ENCODE assay signal across 18 cellular contexts in the genomic region with DNA sequence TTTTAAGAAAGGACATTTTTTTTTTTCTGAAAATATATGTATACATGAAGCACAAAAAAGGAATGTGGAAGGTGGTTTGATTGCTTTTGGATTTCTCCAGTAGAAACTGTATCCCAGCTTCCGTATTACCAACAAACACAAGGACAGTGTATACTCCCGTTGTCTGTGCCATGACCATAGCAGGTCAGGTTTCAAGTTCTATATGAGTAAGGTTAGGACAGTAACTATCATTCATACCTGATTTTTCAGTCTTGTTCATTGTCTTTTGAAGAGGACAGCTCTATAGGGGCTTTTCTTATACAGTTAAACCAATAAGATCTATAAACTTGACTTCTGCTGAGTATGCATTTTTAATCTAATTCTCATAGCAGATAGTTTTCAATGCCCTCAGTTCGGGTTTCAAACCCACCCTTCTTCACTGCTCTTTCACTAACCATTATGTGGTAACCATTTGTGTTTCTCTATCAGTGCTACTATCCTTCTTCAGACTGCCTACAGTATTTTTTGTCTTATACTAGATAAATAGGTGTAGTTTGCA. TPM values are rescaled to one million over a fixed set of nuclear protein-coding genes. Genes with fewer than 3 reads are reported as not detected.
A peak's percentile ranks its signal among the peaks of the same experiment; 100 is the strongest.
DNase-seq lines count a peak whose midpoint lies in the region; ATAC-seq, FAIRE-seq and TF ChIP-seq lines count a peak whose summit lies in the region.
"Had no signal": no experiment of that assay in that cellular context is flagged by ENCODE, and none has a peak within 500 bp of the region (broad histone marks: within the 10 kb centered on the region; RNA-seq: fewer than 3 reads in every experiment).

No MANE protein-coding gene starts in this region.

- H3K9me3 Mint-ChIP-seq in activated T-helper 2 cell treated with anti-CD3 and anti-CD28 coated beads, Interferon-gamma antibody, Interleukin-2, Interleukin-4, amounts not matched to agents 10 μg/mL and 5 μg/mL and 100 μg/mL, durations not matched to agents 14 hours and 24 hours and 36 hours = no peaks in the 10 kb centered on the region

- no peak overlapping the region for H3K18ac ChIP-seq in IMR-90 (ENCODE audit: low read depth, low read length)

- TF ChIP-seq EP300 in HepG2 (IDR thresholded peaks at IDR 0.05; ENCODE audit: low read depth in 2 of 2, low read length in 2 of 2) (no peak), HepG2 (CRISPR knock-in tag; IDR thresholded peaks at IDR 0.05; ENCODE audit: borderline replicate concordance) (no peak)

- 98% methylated on average over 3 of the region's 3 CpGs for WGBS in HepG2 (ENCODE audit: low lambda C conversion rate)
- WGBS in right lobe of liver (ENCODE audit: insufficient coverage, low coverage, low lambda C conversion rate, missing lambda C conversion rate) = 95% methylated on average over 3 of the region's 3 CpGs
- no CpG with 5 or more reads among the region's 3 CpGs for WGBS in IMR-90 (ENCODE audit: extremely low coverage in 2 of 2, insufficient read length in 1 of 2), 2 experiments

- peaks cover 29% of the 10 kb centered on the region for H3K79me2 ChIP-seq in HepG2 (ENCODE audit: insufficient read depth, low read length)

- no peak overlapping the region for H3K14ac ChIP-seq in IMR-90 (replicated peaks; ENCODE audit: low read depth, low read length)

- H2BK15ac ChIP-seq in IMR-90 (ENCODE audit: low read depth, low read length) = no peak overlapping the region

- no peak for FAIRE-seq in HepG2 (lab: Jason Lieb, UNC)

- no peaks in the 10 kb centered on the region; the same call in 1 of the 2 replicates for H3K9me1 ChIP-seq in IMR-90 (ENCODE audit: insufficient read depth, low read length)

- no peak overlapping the region for H3K4ac ChIP-seq in IMR-90 (ENCODE audit: low read depth, low read length)

- BruUV-seq in HepG2 (replicated peaks; lab: Mats Ljungman, UMichigan) (no TSS peak), IMR-90 (replicated peaks; lab: Mats Ljungman, UMichigan) (no TSS peak)

- no peak for TF ChIP-seq POLR2A in HepG2 (IDR thresholded peaks at IDR 0.05; ENCODE audit: insufficient read depth in 1 of 2, low read depth in 2 of 2, low read length in 2 of 2)
- TF ChIP-seq POLR2A in right lobe of liver (IDR thresholded peaks at IDR 0.05) = no peak
- no peak for TF ChIP-seq POLR2A in IMR-90 (IDR thresholded peaks at IDR 0.05; ENCODE audit: low read depth, low read length)

- H3K4me1 ChIP-seq in HepG2 (ENCODE audit: insufficient read depth, low read length) (peaks cover 53% of the 10 kb centered on the region), right lobe of liver (peaks cover 0 to 48% (median 20%) of the 10 kb centered on the region in 4 donors), IMR-90 (ENCODE audit: control insufficient read depth, insufficient read depth, low read length) (no peaks in the 10 kb centered on the region)
- H3K4me1 ChIP-seq: SJCRH30 had no signal

- H2AFZ ChIP-seq in HepG2 (ENCODE audit: low read length) = no peak overlapping the region
- no peak overlapping the region for H2AFZ ChIP-seq in IMR-90 (replicated peaks; ENCODE audit: low read length, poor library complexity)
- H2AFZ ChIP-seq: GM23248 had no signal

- in situ Hi-C loops in HepG2 (cut with HindIII; ENCODE audit: extremely low pct_ligation_motif_present, low pct_unique_long_range_greater_than_20kb) (no loop called here), IMR-90 (cut with MboI; ENCODE audit: low sequenced_read_pairs) (no loop called here), GM13976 (cut with MboI; ENCODE audit: low sequenced_read_pairs, unreplicated experiment) (no loop called here)

- H3K4me3 Mint-ChIP-seq in activated T-helper 2 cell treated with anti-CD3 and anti-CD28 coated beads, Interferon-gamma antibody, Interleukin-2, Interleukin-4, amounts not matched to agents 10 μg/mL and 5 μg/mL and 100 μg/mL, durations not matched to agents 14 hours and 24 hours and 36 hours (ENCODE audit: low read depth) = no peak overlapping the region

- no peak overlapping the region for H2BK120ac ChIP-seq in IMR-90 (ENCODE audit: low read depth, low read length)

- DNase-seq in HepG2 (ENCODE audit: low spot score) (no peak), right lobe of liver (no peak), IMR-90 (no peak), GM13976 (ENCODE audit: low spot score) (no peak), NCI-H226 (no peak)
- DNase-seq in activated T-helper 2 cell treated with anti-CD3 and anti-CD28 coated beads, Interferon-gamma antibody, Interleukin-2, Interleukin-4, amounts not matched to agents 10 μg/mL and 5 μg/mL and 100 μg/mL, durations not matched to agents 14 hours and 24 hours and 36 hours (ENCODE audit: low spot score) = no peak
- DNase-seq: COR-L47, GM23248, NCI-H1048, NCI-H146, NCI-H2081 treated with DMSO at 0.1 percent for 48 hours, NCI-H524 treated with DMSO at 0.1 percent for 48 hours, SJCRH30 had no signal

- CTCF ChIA-PET in HepG2 (lab: Yijun Ruan, JAX; ENCODE audit: low intra/inter-chr PET ratio, low total read pairs) (no interaction called here), IMR-90 (lab: Yijun Ruan, JAX) (interaction anchor here (0.7 kb wide), 1 partner anchor 23 kb away, joined by 7 read pairs; no protein-coding TSS in a partner anchor)

- TF ChIP-seq RAD21 in HepG2 (CRISPR knock-in tag; IDR thresholded peaks at IDR 0.05) (no peak), IMR-90 (IDR thresholded peaks at IDR 0.05; ENCODE audit: low read length) (no peak)

- no peak overlapping the region for H4K8ac ChIP-seq in IMR-90 (ENCODE audit: low read depth in 2 of 2, low read length in 2 of 2)

- no peak overlapping the region for H2AK9ac ChIP-seq in IMR-90 (replicated peaks; ENCODE audit: low read depth, low read length, poor library complexity)

- TF ChIP-seq CTCF in HepG2 (CRISPR knock-in tag; IDR thresholded peaks at IDR 0.05) (no peak), right lobe of liver (IDR thresholded peaks at IDR 0.05) (no peak), IMR-90 (conservative IDR thresholded peaks at IDR 0.05; ENCODE audit: low read depth, low read length) (no peak), GM13976 (IDR thresholded peaks at IDR 0.05; ENCODE audit: borderline replicate concordance, control extremely low read depth, extremely low read depth, insufficient read depth, missing control alignments) (no peak)

- H3K56ac ChIP-seq in IMR-90 (ENCODE audit: extremely low read depth, insufficient read depth, low read length) = no peak overlapping the region

- H3K27ac Mint-ChIP-seq in activated T-helper 2 cell treated with anti-CD3 and anti-CD28 coated beads, Interferon-gamma antibody, Interleukin-2, Interleukin-4, amounts not matched to agents 10 μg/mL and 5 μg/mL and 100 μg/mL, durations not matched to agents 14 hours and 24 hours and 36 hours = peak overlapping the region; percentile 61

- no peak overlapping the region for H4K5ac ChIP-seq in IMR-90 (ENCODE audit: low read depth, low read length)

- no peak overlapping the region for H3K9ac ChIP-seq in HepG2 (ENCODE audit: insufficient read depth, low read depth, low read length)
- H3K9ac ChIP-seq in IMR-90 (ENCODE audit: low read depth, low read length) = no peak overlapping the region
- H3K9ac ChIP-seq: GM23248 had no signal

- no peak overlapping the region for H2AK5ac ChIP-seq in IMR-90 (ENCODE audit: low read depth, low read length)

- intact Hi-C loops in HepG2 (cut with micrococcal nuclease; ENCODE audit: unreplicated experiment) (no loop called here), right lobe of liver (cut with DNase I) (no loop called here), IMR-90 (cut with micrococcal nuclease) (no loop called here)
- intact Hi-C loops in activated T-helper 2 cell treated with anti-CD3 and anti-CD28 coated beads, Interferon-gamma antibody, Interleukin-2, Interleukin-4, amounts not matched to agents 10 μg/mL and 5 μg/mL and 100 μg/mL, durations not matched to agents 14 hours and 24 hours and 36 hours (cut with micrococcal nuclease) = no loop called here

- ATAC-seq in HepG2 = no peak
- no peak for ATAC-seq in right lobe of liver
- ATAC-seq in IMR-90 (ENCODE audit: low read depth) = no peak
- ATAC-seq in HG02884 (IDR thresholded peaks at IDR 0.05; ENCODE audit: unreplicated experiment) = no peak

- dilution Hi-C loops in IMR-90 (cut with HindIII; ENCODE audit: low sequenced_read_pairs, unreplicated experiment) = no loop called here

- peaks cover 90% of the 10 kb centered on the region for H3K36me3 Mint-ChIP-seq in activated T-helper 2 cell treated with anti-CD3 and anti-CD28 coated beads, Interferon-gamma antibody, Interleukin-2, Interleukin-4, amounts not matched to agents 10 μg/mL and 5 μg/mL and 100 μg/mL, durations not matched to agents 14 hours and 24 hours and 36 hours (ENCODE audit: low read depth)

- H3K27ac ChIP-seq in HepG2 (ENCODE audit: extremely low read length, insufficient read depth, low read length) = no peak overlapping the region
- no peak overlapping the region for H3K27ac ChIP-seq in right lobe of liver
- no peak overlapping the region for H3K27ac ChIP-seq in IMR-90 (ENCODE audit: insufficient read depth, low read length)
- H3K27ac ChIP-seq: GM23248, RWPE1, SJCRH30 had no signal

- POLR2A ChIA-PET in HepG2 (lab: Yijun Ruan, JAX) = interaction anchor here (5.1 kb wide), 1 partner anchor 21 kb away, joined by 29 read pairs; the partner anchor contains the start of gene UBAP2L
- POLR2A ChIA-PET in IMR-90 (lab: Charles Lee; ENCODE audit: unreplicated experiment) = no interaction called here

- peaks cover 17% of the 10 kb centered on the region for H3K4me1 Mint-ChIP-seq in activated T-helper 2 cell treated with anti-CD3 and anti-CD28 coated beads, Interferon-gamma antibody, Interleukin-2, Interleukin-4, amounts not matched to agents 10 μg/mL and 5 μg/mL and 100 μg/mL, durations not matched to agents 14 hours and 24 hours and 36 hours (ENCODE audit: low read depth)

- 0 out of 2 replicates have a peak, but pooled peaks cover 4% of the 10 kb centered on the region for H4K20me1 ChIP-seq in HepG2 (ENCODE audit: insufficient read depth, low read length)
- peaks cover 26% of the 10 kb centered on the region; the same call in 1 of the 2 replicates for H4K20me1 ChIP-seq in IMR-90 (ENCODE audit: insufficient read depth, low read length)

- H3K23ac ChIP-seq in IMR-90 (ENCODE audit: low read depth, low read length) = no peak overlapping the region

- H3K27me3 ChIP-seq in HepG2 (ENCODE audit: control insufficient read depth in 1 of 2, insufficient read depth in 2 of 2, low read length in 2 of 2) = no peaks in the 10 kb centered on the region
- no peaks in the 10 kb centered on the region for H3K27me3 ChIP-seq in right lobe of liver
- no peaks in the 10 kb centered on the region for H3K27me3 ChIP-seq in IMR-90 (ENCODE audit: control insufficient read depth, insufficient read depth, low read length)
- H3K27me3 ChIP-seq: SJCRH30 had no signal

- H3K36me3 ChIP-seq in HepG2 (replicated peaks in 1 of 2; ENCODE audit: control insufficient read depth in 1 of 2, insufficient read depth in 2 of 2, low read length in 2 of 2) (peaks cover 31 to 78% of the 10 kb centered on the region in 2 experiments), right lobe of liver (peaks cover 9 to 66% (median 41%) of the 10 kb centered on the region in 4 donors), IMR-90 (ENCODE audit: control insufficient read depth, insufficient read depth, low read length) (peaks cover 57% of the 10 kb centered on the region)

- H4K91ac ChIP-seq in IMR-90 (ENCODE audit: insufficient read depth, low read depth, low read length) = no peak overlapping the region

- no peaks in the 10 kb centered on the region for H3K27me3 Mint-ChIP-seq in activated T-helper 2 cell treated with anti-CD3 and anti-CD28 coated beads, Interferon-gamma antibody, Interleukin-2, Interleukin-4, amounts not matched to agents 10 μg/mL and 5 μg/mL and 100 μg/mL, durations not matched to agents 14 hours and 24 hours and 36 hours (ENCODE audit: low read depth)

- no peaks in the 10 kb centered on the region for H3K9me3 ChIP-seq in HepG2 (ENCODE audit: low read length)
- H3K9me3 ChIP-seq in right lobe of liver = no peaks in the 10 kb centered on the region
- no peaks in the 10 kb centered on the region for H3K9me3 ChIP-seq in IMR-90 (ENCODE audit: control insufficient read depth, insufficient read depth, low read length)
- H3K9me3 ChIP-seq: SJCRH30 had no signal

- H3K4me2 ChIP-seq in HepG2 (ENCODE audit: low read depth, low read length) (no peak overlapping the region), IMR-90 (ENCODE audit: low read depth, low read length) (no peak overlapping the region)

- peaks cover 15 to 45% of the 10 kb centered on the region in 2 experiments; a peak in 3 of 4 replicates for H3K79me1 ChIP-seq in IMR-90 (ENCODE audit: low read depth in 1 of 2, low read length in 2 of 2)

- no peak overlapping the region for H2BK5ac ChIP-seq in IMR-90 (ENCODE audit: low read depth, low read length, poor library complexity, severe bottlenecking)

- H3K4me3 ChIP-seq in HepG2 (replicated peaks in 1 of 3; ENCODE audit: insufficient read depth in 1 of 3, low read depth in 2 of 3, low read length in 3 of 3) (no peak overlapping the region), right lobe of liver (no peak overlapping the region), IMR-90 (ENCODE audit: insufficient read depth, low read depth, low read length) (no peak overlapping the region)
- H3K4me3 ChIP-seq: GM23248, SJCRH30 had no signal

- no peak overlapping the region for H2BK20ac ChIP-seq in IMR-90 (ENCODE audit: low read depth, low read length)

RNA-seq across cellular contexts. Expression of gene UBAP2L, which starts 19.6 kb away (rescaled TPM):
- 74.2 and 75.9 TPM in 2 replicates for total RNA-seq in HepG2 (2016; rRNA removed; fragmentation: Illumina TruSeq; extraction: Trizol)
- 32.2 and 32.3 TPM in 2 replicates for total RNA-seq in HepG2 (2016; cell fraction: cytosol; rRNA removed; fragmentation: Illumina TruSeq; extraction: Trizol; ENCODE audit: low read depth)
- 62.4 and 77.2 TPM in 2 replicates for total RNA-seq in HepG2 (2016; cell fraction: insoluble cytoplasmic fraction; rRNA removed; fragmentation: Illumina TruSeq; extraction: Trizol)
- total RNA-seq in HepG2 (2016; cell fraction: membrane; rRNA removed; fragmentation: Illumina TruSeq; extraction: Trizol) = 48.4 and 51.5 TPM in 2 replicates
- 90.2 and 98.9 TPM in 2 replicates for total RNA-seq in HepG2 (2016; cell fraction: nucleus; rRNA removed; fragmentation: Illumina TruSeq; extraction: Trizol)
- polyA plus RNA-seq in HepG2 (2011; rRNA removed) = 140 and 159 TPM in 2 replicates
- 59.5 and 64.7 TPM in 2 replicates for polyA plus RNA-seq in HepG2 (2011; cell fraction: cytosol; rRNA removed)
- polyA plus RNA-seq in HepG2 (2011; cell fraction: nucleus; rRNA removed) = 243 and 295 TPM in 2 replicates
- polyA plus RNA-seq in HepG2 (2012) = 73.3 and 82.5 TPM in 2 replicates
- 27.7 and 30.6 TPM in 2 replicates for polyA plus RNA-seq in HepG2 (2016; cell fraction: cytosol; fragmentation: Illumina TruSeq; extraction: Trizol; ENCODE audit: low read depth)
- 83.4 and 108 TPM in 2 replicates for polyA plus RNA-seq in HepG2 (2016; cell fraction: insoluble cytoplasmic fraction; fragmentation: Illumina TruSeq; extraction: Trizol; ENCODE audit: low read depth)
- 43.4 and 53.2 TPM in 2 replicates for polyA plus RNA-seq in HepG2 (2016; cell fraction: membrane; fragmentation: Illumina TruSeq; extraction: Trizol; ENCODE audit: low read depth)
- polyA plus RNA-seq in HepG2 (2016; cell fraction: nucleus; fragmentation: Illumina TruSeq; extraction: Trizol; ENCODE audit: insufficient read depth, low read depth) = 205 and 223 TPM in 2 replicates
- polyA minus RNA-seq in HepG2 (2011; rRNA and poly(A)+ RNA removed; ENCODE audit: low replicate concordance) = 231 and 359 TPM in 2 replicates
- polyA minus RNA-seq in HepG2 (2011; cell fraction: cytosol; rRNA and poly(A)+ RNA removed) = 29.0 and 31.7 TPM in 2 replicates
- polyA minus RNA-seq in HepG2 (2011; cell fraction: nucleus; rRNA and poly(A)+ RNA removed) = 310 and 330 TPM in 2 replicates
- total RNA-seq in right lobe of liver = 10 to 100 TPM; 26.8 to 57.2 (median 40.4) TPM
- total RNA-seq in IMR-90 (2012; rRNA removed) = 57.5 and 77.2 TPM in 2 replicates
- polyA plus RNA-seq in IMR-90 (2012; rRNA removed) = 149 and 156 TPM in 2 replicates
- 58.9 and 125 TPM in 2 replicates for polyA plus RNA-seq in IMR-90 (2012; cell fraction: cytosol; rRNA removed)
- polyA plus RNA-seq in IMR-90 (2012; cell fraction: nucleus; rRNA removed; ENCODE audit: low replicate concordance) = 363 and 547 TPM in 2 replicates
- total RNA-seq in activated T-helper 2 cell treated with anti-CD3 and anti-CD28 coated beads, Interferon-gamma antibody, Interleukin-2, Interleukin-4, amounts not matched to agents 10 μg/mL and 5 μg/mL and 100 μg/mL, durations not matched to agents 14 hours and 24 hours and 36 hours = 259 and 263 TPM in 2 replicates

RNA-seq across cellular contexts. Expression of gene HAX1, which starts 32.1 kb away (rescaled TPM):
- total RNA-seq in HepG2 (2016; rRNA removed; fragmentation: Illumina TruSeq; extraction: Trizol) (89.2 and 104 TPM in 2 replicates), right lobe of liver (10 to 100 TPM; 40.2 to 82.0 (median 44.9) TPM), IMR-90 (2012; rRNA removed) (140 and 146 TPM in 2 replicates)
- 42.6 and 45.4 TPM in 2 replicates for total RNA-seq in HepG2 (2016; cell fraction: cytosol; rRNA removed; fragmentation: Illumina TruSeq; extraction: Trizol; ENCODE audit: low read depth)
- 96.4 and 107 TPM in 2 replicates for total RNA-seq in HepG2 (2016; cell fraction: insoluble cytoplasmic fraction; rRNA removed; fragmentation: Illumina TruSeq; extraction: Trizol)
- 89.9 and 90.2 TPM in 2 replicates for total RNA-seq in HepG2 (2016; cell fraction: membrane; rRNA removed; fragmentation: Illumina TruSeq; extraction: Trizol)
- total RNA-seq in HepG2 (2016; cell fraction: nucleus; rRNA removed; fragmentation: Illumina TruSeq; extraction: Trizol) = 50.1 and 56.3 TPM in 2 replicates
- polyA plus RNA-seq in HepG2 (2011; rRNA removed) (120 and 128 TPM in 2 replicates), IMR-90 (2012; rRNA removed) (117 TPM in 2 replicates)
- polyA plus RNA-seq in HepG2 (2011; cell fraction: cytosol; rRNA removed) = 106 TPM in 2 replicates
- 70.0 and 84.2 TPM in 2 replicates for polyA plus RNA-seq in HepG2 (2011; cell fraction: nucleus; rRNA removed)
- 64.9 and 90.6 TPM in 2 replicates for polyA plus RNA-seq in HepG2 (2012)
- polyA plus RNA-seq in HepG2 (2016; cell fraction: cytosol; fragmentation: Illumina TruSeq; extraction: Trizol; ENCODE audit: low read depth) = 44.0 and 44.7 TPM in 2 replicates
- polyA plus RNA-seq in HepG2 (2016; cell fraction: insoluble cytoplasmic fraction; fragmentation: Illumina TruSeq; extraction: Trizol; ENCODE audit: low read depth) = 101 and 113 TPM in 2 replicates
- polyA plus RNA-seq in HepG2 (2016; cell fraction: membrane; fragmentation: Illumina TruSeq; extraction: Trizol; ENCODE audit: low read depth) = 76.6 and 79.0 TPM in 2 replicates
- 86.4 and 97.4 TPM in 2 replicates for polyA plus RNA-seq in HepG2 (2016; cell fraction: nucleus; fragmentation: Illumina TruSeq; extraction: Trizol; ENCODE audit: insufficient read depth, low read depth)
- 75.0 and 215 TPM in 2 replicates for polyA minus RNA-seq in HepG2 (2011; rRNA and poly(A)+ RNA removed; ENCODE audit: low replicate concordance)
- 29.9 and 30.5 TPM in 2 replicates for polyA minus RNA-seq in HepG2 (2011; cell fraction: cytosol; rRNA and poly(A)+ RNA removed)
- 16.0 and 25.0 TPM in 2 replicates for polyA minus RNA-seq in HepG2 (2011; cell fraction: nucleus; rRNA and poly(A)+ RNA removed)
- polyA plus RNA-seq in IMR-90 (2012; cell fraction: cytosol; rRNA removed) = 57.8 and 129 TPM in 2 replicates
- 51.3 and 98.5 TPM in 2 replicates for polyA plus RNA-seq in IMR-90 (2012; cell fraction: nucleus; rRNA removed; ENCODE audit: low replicate concordance)
- total RNA-seq in activated T-helper 2 cell treated with anti-CD3 and anti-CD28 coated beads, Interferon-gamma antibody, Interleukin-2, Interleukin-4, amounts not matched to agents 10 μg/mL and 5 μg/mL and 100 μg/mL, durations not matched to agents 14 hours and 24 hours and 36 hours = 112 and 113 TPM in 2 replicates

RNA-seq across cellular contexts. Expression of gene CFAP141, which starts 34.2 kb away (rescaled TPM):
- total RNA-seq in HepG2 (2016; rRNA removed; fragmentation: Illumina TruSeq; extraction: Trizol) (not detected in 2 replicates), right lobe of liver (not detected), IMR-90 (2012; rRNA removed) (not detected in 2 replicates)
- total RNA-seq in HepG2 (2016; cell fraction: cytosol; rRNA removed; fragmentation: Illumina TruSeq; extraction: Trizol; ENCODE audit: low read depth) = not detected in 2 replicates
- not detected in 2 replicates for total RNA-seq in HepG2 (2016; cell fraction: insoluble cytoplasmic fraction; rRNA removed; fragmentation: Illumina TruSeq; extraction: Trizol)
- total RNA-seq in HepG2 (2016; cell fraction: membrane; rRNA removed; fragmentation: Illumina TruSeq; extraction: Trizol) = not detected in 2 replicates
- not detected in 2 replicates for total RNA-seq in HepG2 (2016; cell fraction: nucleus; rRNA removed; fragmentation: Illumina TruSeq; extraction: Trizol)
- polyA plus RNA-seq in HepG2 (2011; rRNA removed) (not detected in 2 replicates), IMR-90 (2012; rRNA removed) (not detected in 2 replicates)
- polyA plus RNA-seq in HepG2 (2011; cell fraction: cytosol; rRNA removed) = not detected in 2 replicates
- polyA plus RNA-seq in HepG2 (2011; cell fraction: nucleus; rRNA removed) = not detected in 2 replicates
- polyA plus RNA-seq in HepG2 (2012) = not detected in 2 replicates
- not detected in 2 replicates for polyA plus RNA-seq in HepG2 (2016; cell fraction: cytosol; fragmentation: Illumina TruSeq; extraction: Trizol; ENCODE audit: low read depth)
- not detected in 2 replicates for polyA plus RNA-seq in HepG2 (2016; cell fraction: insoluble cytoplasmic fraction; fragmentation: Illumina TruSeq; extraction: Trizol; ENCODE audit: low read depth)
- polyA plus RNA-seq in HepG2 (2016; cell fraction: membrane; fragmentation: Illumina TruSeq; extraction: Trizol; ENCODE audit: low read depth) = not detected in 2 replicates
- polyA plus RNA-seq in HepG2 (2016; cell fraction: nucleus; fragmentation: Illumina TruSeq; extraction: Trizol; ENCODE audit: insufficient read depth, low read depth) = not detected in 2 replicates
- not detected in 2 replicates for polyA minus RNA-seq in HepG2 (2011; rRNA and poly(A)+ RNA removed; ENCODE audit: low replicate concordance)
- not detected in 2 replicates for polyA minus RNA-seq in HepG2 (2011; cell fraction: cytosol; rRNA and poly(A)+ RNA removed)
- polyA minus RNA-seq in HepG2 (2011; cell fraction: nucleus; rRNA and poly(A)+ RNA removed) = not detected in 2 replicates
- not detected in 2 replicates for polyA plus RNA-seq in IMR-90 (2012; cell fraction: cytosol; rRNA removed)
- not detected in 2 replicates for polyA plus RNA-seq in IMR-90 (2012; cell fraction: nucleus; rRNA removed; ENCODE audit: low replicate concordance)
- total RNA-seq in activated T-helper 2 cell treated with anti-CD3 and anti-CD28 coated beads, Interferon-gamma antibody, Interleukin-2, Interleukin-4, amounts not matched to agents 10 μg/mL and 5 μg/mL and 100 μg/mL, durations not matched to agents 14 hours and 24 hours and 36 hours = not detected in 2 replicates
- total RNA-seq: GM23248, HT-29, SJCRH30 had no signal
- polyA plus RNA-seq: AG04450, BJ, GM23248 had no signal

RNA-seq across cellular contexts. Expression of gene TPM3, which starts 48.5 kb away (rescaled TPM):
- total RNA-seq in HepG2 (2016; rRNA removed; fragmentation: Illumina TruSeq; extraction: Trizol) = 307 and 481 TPM in 2 replicates
- total RNA-seq in HepG2 (2016; cell fraction: cytosol; rRNA removed; fragmentation: Illumina TruSeq; extraction: Trizol; ENCODE audit: low read depth) = 53.8 and 55.7 TPM in 2 replicates
- 323 and 475 TPM in 2 replicates for total RNA-seq in HepG2 (2016; cell fraction: insoluble cytoplasmic fraction; rRNA removed; fragmentation: Illumina TruSeq; extraction: Trizol)
- total RNA-seq in HepG2 (2016; cell fraction: membrane; rRNA removed; fragmentation: Illumina TruSeq; extraction: Trizol) = 138 and 148 TPM in 2 replicates
- 108 and 115 TPM in 2 replicates for total RNA-seq in HepG2 (2016; cell fraction: nucleus; rRNA removed; fragmentation: Illumina TruSeq; extraction: Trizol)
- 131 and 160 TPM in 2 replicates for polyA plus RNA-seq in HepG2 (2011; rRNA removed)
- polyA plus RNA-seq in HepG2 (2011; cell fraction: cytosol; rRNA removed) = 118 and 149 TPM in 2 replicates
- 45.9 and 62.4 TPM in 2 replicates for polyA plus RNA-seq in HepG2 (2011; cell fraction: nucleus; rRNA removed)
- polyA plus RNA-seq in HepG2 (2012) = 153 and 194 TPM in 2 replicates
- polyA plus RNA-seq in HepG2 (2016; cell fraction: cytosol; fragmentation: Illumina TruSeq; extraction: Trizol; ENCODE audit: low read depth) = 89.5 and 101 TPM in 2 replicates
- polyA plus RNA-seq in HepG2 (2016; cell fraction: insoluble cytoplasmic fraction; fragmentation: Illumina TruSeq; extraction: Trizol; ENCODE audit: low read depth) = 611 and 615 TPM in 2 replicates
- polyA plus RNA-seq in HepG2 (2016; cell fraction: membrane; fragmentation: Illumina TruSeq; extraction: Trizol; ENCODE audit: low read depth) = 145 TPM in 2 replicates
- polyA plus RNA-seq in HepG2 (2016; cell fraction: nucleus; fragmentation: Illumina TruSeq; extraction: Trizol; ENCODE audit: insufficient read depth, low read depth) = 192 and 200 TPM in 2 replicates
- polyA minus RNA-seq in HepG2 (2011; rRNA and poly(A)+ RNA removed; ENCODE audit: low replicate concordance) = 66.0 and 182 TPM in 2 replicates
- 56.6 and 67.6 TPM in 2 replicates for polyA minus RNA-seq in HepG2 (2011; cell fraction: cytosol; rRNA and poly(A)+ RNA removed)
- polyA minus RNA-seq in HepG2 (2011; cell fraction: nucleus; rRNA and poly(A)+ RNA removed) = 52.8 and 54.2 TPM in 2 replicates
- total RNA-seq in right lobe of liver = 100 to 1,000 TPM in 3 of 6 experiments, 10 to 100 TPM in 3; 76.3 to 189 (median 120) TPM
- total RNA-seq in IMR-90 (2012; rRNA removed) = 530 and 974 TPM in 2 replicates
- 409 and 438 TPM in 2 replicates for polyA plus RNA-seq in IMR-90 (2012; rRNA removed)
- polyA plus RNA-seq in IMR-90 (2012; cell fraction: cytosol; rRNA removed) = 159 and 397 TPM in 2 replicates
- 82.6 and 262 TPM in 2 replicates for polyA plus RNA-seq in IMR-90 (2012; cell fraction: nucleus; rRNA removed; ENCODE audit: low replicate concordance)
- total RNA-seq in activated T-helper 2 cell treated with anti-CD3 and anti-CD28 coated beads, Interferon-gamma antibody, Interleukin-2, Interleukin-4, amounts not matched to agents 10 μg/mL and 5 μg/mL and 100 μg/mL, durations not matched to agents 14 hours and 24 hours and 36 hours = 696 and 759 TPM in 2 replicates
